8 cellular contexts compared by ENCODE assay signal in genomic region chr15:90234519-90234988, GRCh38. TPM values are rescaled to one million over a fixed set of nuclear protein-coding genes. Genes with fewer than 3 reads are reported as not detected.
DNase-seq lines count a peak whose midpoint lies in the region; ATAC-seq lines count a peak whose summit lies in the region.

No MANE protein-coding gene starts in this region.

- no peaks in the 10 kb centered on the region for H3K9me3 ChIP-seq in T-helper 17 cell (ENCODE audit: control insufficient read depth, low read length, poor library complexity, severe bottlenecking)
- H3K9me3 ChIP-seq in right cardiac atrium (ENCODE audit: control insufficient read depth, low read length), result no peaks in the 10 kb centered on the region

- no peaks in the 10 kb centered on the region for H3K9me3 Mint-ChIP-seq in stimulated activated effector memory CD8-positive, alpha-beta T cell treated with anti-CD3 and anti-CD28 coated beads, Interleukin-12 subunit alpha, Interleukin-12 subunit beta, amount 100 ng/mL, for 72 hours

- no peaks in the 10 kb centered on the region for H3K27me3 Mint-ChIP-seq in T-helper 17 cell

- peak; percentile 56 for DNase-seq in DMS53 (lab: John Stamatoyannopoulos, UW)
- no peak for DNase-seq in DMS53 treated with DMSO at 0.1 percent for 48 hours (lab: John Stamatoyannopoulos, UW; ENCODE audit: unreplicated experiment)
- DNase-seq in T-helper 17 cell, result no peak
- no peak for DNase-seq in right cardiac atrium
- no peak for DNase-seq in stimulated activated effector memory CD8-positive, alpha-beta T cell treated with anti-CD3 and anti-CD28 coated beads, Interleukin-12 subunit alpha, Interleukin-12 subunit beta, amount 100 ng/mL, for 72 hours (ENCODE audit: low spot score in 2 of 2)
- no peak for DNase-seq in NCI-H345 treated with DMSO at 0.1 percent for 48 hours (lab: John Stamatoyannopoulos, UW; ENCODE audit: unreplicated experiment)
- DNase-seq in activated effector memory CD4-positive, alpha-beta T cell treated with Interleukin-2 at 50 U/mL for 16 hours, result no peak

- WGBS in right cardiac atrium, result 22% methylated on average over 10 of the region's 10 CpGs

- H3K4me3 Mint-ChIP-seq in T-helper 17 cell, result peak overlapping the region; percentile 97
- H3K4me3 Mint-ChIP-seq in stimulated activated effector memory CD8-positive, alpha-beta T cell treated with anti-CD3 and anti-CD28 coated beads, Interleukin-12 subunit alpha, Interleukin-12 subunit beta, amount 100 ng/mL, for 72 hours, result peak overlapping the region; percentile 89

- peak overlapping the region; percentile 65 for H3K27ac ChIP-seq in right cardiac atrium (ENCODE audit: low read length)

- peak overlapping the region; percentile 100 for H3K27ac Mint-ChIP-seq in T-helper 17 cell
- H3K27ac Mint-ChIP-seq in stimulated activated effector memory CD8-positive, alpha-beta T cell treated with anti-CD3 and anti-CD28 coated beads, Interleukin-12 subunit alpha, Interleukin-12 subunit beta, amount 100 ng/mL, for 72 hours, result peak overlapping the region; percentile 96

- peaks cover 2% of the 10 kb centered on the region for H3K4me1 ChIP-seq in right cardiac atrium (ENCODE audit: control insufficient read depth, insufficient read depth, low read length)

- H3K36me3 Mint-ChIP-seq in T-helper 17 cell (ENCODE audit: low read depth), result peaks cover 7% of the 10 kb centered on the region
- H3K36me3 Mint-ChIP-seq in stimulated activated effector memory CD8-positive, alpha-beta T cell treated with anti-CD3 and anti-CD28 coated beads, Interleukin-12 subunit alpha, Interleukin-12 subunit beta, amount 100 ng/mL, for 72 hours, result peaks cover 72% of the 10 kb centered on the region

- ATAC-seq in T-helper 17 cell (no peak), right cardiac atrium (no peak), GM18870 (IDR thresholded peaks at IDR 0.05; ENCODE audit: unreplicated experiment) (no peak)
- no peak for ATAC-seq in stimulated activated effector memory CD8-positive, alpha-beta T cell treated with anti-CD3 and anti-CD28 coated beads, Interleukin-12 subunit alpha, Interleukin-12 subunit beta, amount 100 ng/mL, for 72 hours

- no peaks in the 10 kb centered on the region for H3K27me3 ChIP-seq in right cardiac atrium (ENCODE audit: control insufficient read depth, insufficient read depth)

- H3K4me1 Mint-ChIP-seq in T-helper 17 cell, result peaks cover 33% of the 10 kb centered on the region
- peaks cover 47% of the 10 kb centered on the region for H3K4me1 Mint-ChIP-seq in stimulated activated effector memory CD8-positive, alpha-beta T cell treated with anti-CD3 and anti-CD28 coated beads, Interleukin-12 subunit alpha, Interleukin-12 subunit beta, amount 100 ng/mL, for 72 hours

- intact Hi-C loops in right cardiac atrium (cut with DNase I), result no loop called here

- peak overlapping the region; percentile 45 for H3K4me3 ChIP-seq in right cardiac atrium (ENCODE audit: low read length)

RNA-seq across cellular contexts. Expression of gene GDPGP1, which starts 0.5 kb away (rescaled TPM):
- total RNA-seq in T-helper 17 cell, result 1 to 10 TPM; 3.7 to 4.6 TPM
- 10 to 100 TPM; 10.6 to 20.5 (median 15.6) TPM for total RNA-seq in right cardiac atrium
- polyA plus RNA-seq in right cardiac atrium, result 6.5 TPM

RNA-seq across cellular contexts. Expression of gene CIB1, which starts 0.8 kb away (rescaled TPM):
- total RNA-seq in T-helper 17 cell (100 to 1,000 TPM; 166 to 183 TPM), right cardiac atrium (10 to 100 TPM; 69.5 to 70.7 (median 70.1) TPM)
- polyA plus RNA-seq in right cardiac atrium, result 95.8 TPM

RNA-seq across cellular contexts. Expression of gene TTLL13, which starts 14.8 kb away (rescaled TPM):
- total RNA-seq in T-helper 17 cell, result under 1 TPM in 1 of 2 donors, not detected in 1; 0.29 TPM
- under 1 TPM in 2 of 4 donors, not detected in 2; 0.24 to 0.54 TPM for total RNA-seq in right cardiac atrium
- polyA plus RNA-seq in right cardiac atrium, result 0.72 TPM

RNA-seq across cellular contexts. Expression of gene NGRN, which starts 30.9 kb away (rescaled TPM):
- total RNA-seq in T-helper 17 cell (10 to 100 TPM; 48.0 to 51.0 TPM), right cardiac atrium (100 to 1,000 TPM; 135 to 159 (median 154) TPM)
- 163 TPM for polyA plus RNA-seq in right cardiac atrium

RNA-seq across cellular contexts. Expression of gene SEMA4B, which starts 33.4 kb away (rescaled TPM):
- 10 to 100 TPM; 15.4 to 23.4 TPM for total RNA-seq in T-helper 17 cell
- 10 to 100 TPM; 32.6 to 39.6 (median 33.5) TPM for total RNA-seq in right cardiac atrium
- polyA plus RNA-seq in right cardiac atrium, result 16.4 TPM
